In genomic region chr20:63216041-63216848, GRCh38 we compare ENCODE assay signal across 8 cellular contexts. TPM values are rescaled to one million over a fixed set of nuclear protein-coding genes. Genes with fewer than 3 reads are reported as not detected.
DNase-seq lines count a peak whose midpoint lies in the region; ATAC-seq and TF ChIP-seq lines count a peak whose summit lies in the region.

Gene YTHDF1 (minus strand): TSS chr20:63216131. CDS start chr20:63215892, 239 bp downstream.

- ATAC-seq in CD4-positive, CD25-positive, alpha-beta regulatory T cell (ENCODE audit: low read depth in 2 of 2): peak; percentile 90 to 95
- peak; percentile 85 for ATAC-seq in GM19452 (IDR thresholded peaks at IDR 0.05; ENCODE audit: unreplicated experiment)
- peak; percentile 76 for ATAC-seq in HG03575 (IDR thresholded peaks at IDR 0.05; ENCODE audit: extremely low read depth, insufficient number of reproducible peaks, low FRiP score, unreplicated experiment)
- peak; percentile 96 to 98 (median 96) for ATAC-seq in right lobe of liver

- WGBS in right lobe of liver (ENCODE audit: insufficient coverage, low coverage, low lambda C conversion rate, missing lambda C conversion rate): 0% methylated on average over 1 of the region's 96 CpGs

- no peaks in the 10 kb centered on the region for H3K27me3 ChIP-seq in CD4-positive, CD25-positive, alpha-beta regulatory T cell (ENCODE audit: control insufficient read depth, insufficient read depth, low read length)
- H3K27me3 ChIP-seq in right lobe of liver: no peaks in the 10 kb centered on the region

- H3K9me3 ChIP-seq in CD4-positive, CD25-positive, alpha-beta regulatory T cell (ENCODE audit: control insufficient read depth in 2 of 2, low read length in 2 of 2): no peaks in the 10 kb centered on the region
- no peaks in the 10 kb centered on the region for H3K9me3 ChIP-seq in right lobe of liver

- peak; percentile 92 to 97 (median 96) for DNase-seq in CD4-positive, CD25-positive, alpha-beta regulatory T cell
- peak; percentile 97 for DNase-seq in NCI-H82 (lab: John Stamatoyannopoulos, UW)
- DNase-seq in activated CD4-positive, alpha-beta T cell treated with anti-CD3 and anti-CD28 coated beads, Interleukin-2, amount 50 U/mL, for 48 hours: peak; percentile 95 to 96
- DNase-seq in dermis microvascular lymphatic vessel endothelial cell (ENCODE audit: low read depth in 2 of 2): peak; percentile 86 to 95
- DNase-seq in right lobe of liver: peak; percentile 98
- peak; percentile 95 for DNase-seq in stimulated activated CD4-positive, alpha-beta T cell treated with anti-CD3 and anti-CD28 coated beads, Interleukin-4, amount 100 ng/mL, for 24 hours

- TF ChIP-seq CTCF in right lobe of liver (IDR thresholded peaks at IDR 0.05): no peak

- peak within 1 kb of the TSS; percentile 92 to 96 (median 95) for H3K27ac Mint-ChIP-seq in CD4-positive, CD25-positive, alpha-beta regulatory T cell

- H3K9me3 Mint-ChIP-seq in CD4-positive, CD25-positive, alpha-beta regulatory T cell: no peaks in the 10 kb centered on the region

- peak within 1 kb of the TSS; percentile 91 to 97 (median 95) for H3K4me3 Mint-ChIP-seq in CD4-positive, CD25-positive, alpha-beta regulatory T cell

- H3K36me3 Mint-ChIP-seq in CD4-positive, CD25-positive, alpha-beta regulatory T cell: peaks cover 18% of the 10 kb centered on the region

- intact Hi-C loops in right lobe of liver (cut with DNase I): no loop called here

- peaks cover 28% of the 10 kb centered on the region for H3K36me3 ChIP-seq in CD4-positive, CD25-positive, alpha-beta regulatory T cell (ENCODE audit: control insufficient read depth, insufficient read depth, low read length)
- peaks cover 0 to 24% (median 2%) of the 10 kb centered on the region in 4 donors for H3K36me3 ChIP-seq in right lobe of liver

- peak within 1 kb of the TSS; percentile 85 for H3K27ac ChIP-seq in CD4-positive, CD25-positive, alpha-beta regulatory T cell (ENCODE audit: insufficient read depth, low read length, poor library complexity, severe bottlenecking)
- peak within 1 kb of the TSS; percentile 64 to 85 (median 78) for H3K27ac ChIP-seq in right lobe of liver

- H3K4me1 ChIP-seq in CD4-positive, CD25-positive, alpha-beta regulatory T cell (ENCODE audit: control insufficient read depth, insufficient read depth, low read length, poor library complexity, severe bottlenecking): peaks cover 35% of the 10 kb centered on the region
- peaks cover 0 to 14% (median 6%) of the 10 kb centered on the region in 4 donors for H3K4me1 ChIP-seq in right lobe of liver

- peaks cover 17 to 47% (median 26%) of the 10 kb centered on the region in 4 donors for H3K4me1 Mint-ChIP-seq in CD4-positive, CD25-positive, alpha-beta regulatory T cell

- peaks cover 4% of the 10 kb centered on the region for H3K27me3 Mint-ChIP-seq in CD4-positive, CD25-positive, alpha-beta regulatory T cell

- TF ChIP-seq POLR2A in right lobe of liver (IDR thresholded peaks at IDR 0.05): peak; percentile 75

- peak within 1 kb of the TSS; percentile 78 for H3K4me3 ChIP-seq in CD4-positive, CD25-positive, alpha-beta regulatory T cell (ENCODE audit: low read depth, low read length)
- peak within 1 kb of the TSS; percentile 79 to 95 (median 79) for H3K4me3 ChIP-seq in right lobe of liver

RNA-seq across cellular contexts. Expression of gene YTHDF1, which starts in this region (rescaled TPM):
- 37.9 TPM for total RNA-seq in CD4-positive, CD25-positive, alpha-beta regulatory T cell
- polyA plus RNA-seq in CD4-positive, CD25-positive, alpha-beta regulatory T cell: 10 to 100 TPM; 28.5 to 38.4 (median 32.2) TPM
- total RNA-seq in dermis microvascular lymphatic vessel endothelial cell: 16.4 and 24.3 TPM in 2 replicates
- 10 to 100 TPM; 16.4 to 23.6 (median 21.1) TPM for total RNA-seq in right lobe of liver

Comparison
In these comparisons a context has a peak if more than half of its experiments do, and no peak if none do; other contexts are left out.
1. Peak in every context shown above with its lines: DNase-seq, ATAC-seq, H3K4me3 ChIP-seq and H3K27ac ChIP-seq.